Comparison of ENCODE assay signal across 13 cellular contexts in the genomic region with DNA sequence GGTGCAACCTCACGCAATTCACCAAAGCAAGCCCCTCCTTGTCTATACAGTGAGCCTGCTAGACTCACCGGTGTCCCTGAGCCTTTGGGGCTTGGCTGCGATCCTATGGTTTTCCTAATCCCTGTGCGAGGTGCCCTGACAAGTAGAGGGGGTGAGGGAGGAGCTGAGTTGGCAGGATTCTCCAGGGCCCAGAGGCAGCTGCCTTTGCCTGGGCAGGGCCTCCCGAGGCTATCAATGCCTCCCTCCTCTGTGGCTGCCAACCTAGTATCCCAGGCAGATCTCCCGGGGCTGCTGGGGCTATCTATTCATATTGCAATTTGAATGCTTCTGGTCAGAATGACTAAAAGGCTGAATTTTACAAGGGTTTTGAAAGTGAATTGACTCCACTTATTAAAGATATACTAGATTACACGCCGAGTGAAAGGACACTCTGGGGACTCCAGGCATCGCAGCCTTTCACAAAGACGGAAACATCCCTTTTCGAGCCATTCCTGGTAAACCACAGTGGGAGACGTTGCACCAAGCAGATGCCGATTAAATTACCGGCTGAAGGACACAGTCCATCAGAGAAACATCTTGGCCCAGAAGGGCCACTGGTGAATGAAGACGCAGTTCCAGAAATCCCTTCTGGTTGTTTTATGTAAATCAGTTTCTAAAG. TPM values are rescaled to one million over a fixed set of nuclear protein-coding genes. Genes with fewer than 3 reads are reported as not detected.
DNase-seq lines count a peak whose midpoint lies in the region; ATAC-seq and TF ChIP-seq lines count a peak whose summit lies in the region.
"Had no signal": no experiment of that assay in that cellular context is flagged by ENCODE, and none has a peak within 500 bp of the region (broad histone marks: within the 10 kb centered on the region; RNA-seq: fewer than 3 reads in every experiment).

No MANE protein-coding gene starts in this region.

- H2BK12ac ChIP-seq in mesenchymal stem cell (ENCODE audit: low read length in 2 of 2): no peak overlapping the region

- H3K23ac ChIP-seq in mesenchymal stem cell (ENCODE audit: low read length in 2 of 2): no peak overlapping the region

- H4K20me1 ChIP-seq in mammary epithelial cell (ENCODE audit: insufficient read depth, low read length): no peaks in the 10 kb centered on the region

- H2BK15ac ChIP-seq in mesenchymal stem cell (ENCODE audit: low read depth, poor library complexity, severe bottlenecking): no peak overlapping the region

- H2AK5ac ChIP-seq in mesenchymal stem cell (ENCODE audit: low read length, severe bottlenecking): no peak overlapping the region

- TF ChIP-seq CTCF in left ventricle myocardium inferior (IDR thresholded peaks at IDR 0.05; ENCODE audit: borderline replicate concordance) (no peak), mammary epithelial cell (conservative IDR thresholded peaks at IDR 0.05 in 1 of 2, IDR thresholded peaks at IDR 0.05 in 1 of 2; ENCODE audit: extremely low read depth in 1 of 2, insufficient read depth in 1 of 2, low read depth in 1 of 2, low read length in 2 of 2) (peak in 1 of 2 donors; percentile 46), upper lobe of right lung (IDR thresholded peaks at IDR 0.05) (no peak)

- intact Hi-C loops in right cardiac atrium (cut with DNase I): no loop called here
- intact Hi-C loops in left ventricle myocardium inferior (cut with micrococcal nuclease): no loop called here
- intact Hi-C loops in mammary epithelial cell (cut with micrococcal nuclease): loop anchor here (1.0 kb wide), 4 partner anchors 8 to 94 kb away; partner anchors contain the start of gene KIAA0753
- intact Hi-C loops in upper lobe of right lung (cut with DNase I): no loop called here

- H3K9ac ChIP-seq in mammary epithelial cell (ENCODE audit: insufficient read depth, low read length): peak overlapping the region; percentile 56
- no peak overlapping the region for H3K9ac ChIP-seq in mesenchymal stem cell (ENCODE audit: low read length)

- BruUV-seq in mammary epithelial cell (replicated peaks; lab: Mats Ljungman, UMichigan): TSS peak; percentile 69

- no peak for DNase-seq in right cardiac atrium
- no peak for DNase-seq in left ventricle myocardium inferior
- peak; percentile 91 for DNase-seq in mammary epithelial cell
- peak; percentile 19 for DNase-seq in mesenchymal stem cell
- DNase-seq in upper lobe of right lung: peak; percentile 77
- no peak for DNase-seq in COR-L47 (lab: John Stamatoyannopoulos, UW)
- DNase-seq: activated T-cell treated with anti-CD3 and anti-CD28 coated beads, Interleukin-2, amount 50 U/mL, for 24 hours; AML-193; brain microvascular endothelial cell; thyroid gland had no signal

- H3K79me1 ChIP-seq in mesenchymal stem cell (replicated peaks; ENCODE audit: low read length, poor library complexity, severe bottlenecking): no peaks in the 10 kb centered on the region

- no peak overlapping the region for H2BK5ac ChIP-seq in mesenchymal stem cell (ENCODE audit: low read depth, low read length, poor library complexity, severe bottlenecking)

- no peaks in the 10 kb centered on the region for H3K27me3 ChIP-seq in right cardiac atrium (ENCODE audit: control insufficient read depth, insufficient read depth)
- H3K27me3 ChIP-seq in left ventricle myocardium inferior (ENCODE audit: low read depth): peaks cover 41% of the 10 kb centered on the region
- H3K27me3 ChIP-seq in mammary epithelial cell (ENCODE audit: insufficient read depth, low read length): no peaks in the 10 kb centered on the region
- peaks cover 0 to 10% of the 10 kb centered on the region in 2 experiments for H3K27me3 ChIP-seq in mesenchymal stem cell (ENCODE audit: control insufficient read depth in 1 of 2, insufficient read depth in 1 of 2, low read length in 2 of 2)
- H3K27me3 ChIP-seq in upper lobe of right lung: no peaks in the 10 kb centered on the region
- H3K27me3 ChIP-seq: brain microvascular endothelial cell, thyroid gland had no signal

- H3K14ac ChIP-seq in mesenchymal stem cell (ENCODE audit: low read length in 2 of 2): no peak overlapping the region

- H3K4me1 ChIP-seq in right cardiac atrium (ENCODE audit: control insufficient read depth, insufficient read depth, low read length): no peaks in the 10 kb centered on the region
- H3K4me1 ChIP-seq in left ventricle myocardium inferior: no peaks in the 10 kb centered on the region
- H3K4me1 ChIP-seq in mammary epithelial cell (ENCODE audit: insufficient read depth, low read length): peaks cover 16% of the 10 kb centered on the region
- H3K4me1 ChIP-seq in mesenchymal stem cell (ENCODE audit: control insufficient read depth, insufficient read depth, low read depth, low read length): peaks cover 10% of the 10 kb centered on the region
- H3K4me1 ChIP-seq in upper lobe of right lung: no peaks in the 10 kb centered on the region
- H3K4me1 ChIP-seq: thyroid gland had no signal

- in situ Hi-C loops in mammary epithelial cell (cut with MboI; ENCODE audit: low sequenced_read_pairs in 2 of 2): no loop called here

- H3K27ac ChIP-seq in right cardiac atrium (ENCODE audit: low read length): no peak overlapping the region
- H3K27ac ChIP-seq in left ventricle myocardium inferior (replicated peaks): no peak overlapping the region
- H3K27ac ChIP-seq in mammary epithelial cell (ENCODE audit: insufficient read depth, low read depth, low read length): peak overlapping the region; percentile 62
- no peak overlapping the region for H3K27ac ChIP-seq in mesenchymal stem cell (ENCODE audit: low read length, poor library complexity, severe bottlenecking)
- peak overlapping the region; percentile 55 for H3K27ac ChIP-seq in upper lobe of right lung
- H3K27ac ChIP-seq: brain microvascular endothelial cell, thyroid gland had no signal

- dilution Hi-C loops in mammary epithelial cell (cut with HindIII; ENCODE audit: low sequenced_read_pairs): no loop called here

- H2AFZ ChIP-seq in mammary epithelial cell (ENCODE audit: low read depth, low read length) (peak overlapping the region; percentile 83), mesenchymal stem cell (ENCODE audit: low read depth, low read length) (no peak overlapping the region)

- no peak overlapping the region for H3K4me3 ChIP-seq in right cardiac atrium (ENCODE audit: low read length)
- H3K4me3 ChIP-seq in left ventricle myocardium inferior: no peak overlapping the region
- peak overlapping the region in 2 of 3 experiments; percentile 27 to 43 for H3K4me3 ChIP-seq in mammary epithelial cell (replicated peaks in 1 of 3; ENCODE audit: insufficient read depth in 1 of 3, low read depth in 2 of 3, low read length in 3 of 3)
- H3K4me3 ChIP-seq in mesenchymal stem cell (ENCODE audit: insufficient read depth in 1 of 2, low read depth in 1 of 2, low read length in 2 of 2): no peak overlapping the region
- no peak overlapping the region for H3K4me3 ChIP-seq in upper lobe of right lung
- H3K4me3 ChIP-seq: thyroid gland had no signal

- peak overlapping the region; percentile 80 for H3K4me2 ChIP-seq in mammary epithelial cell (ENCODE audit: insufficient read depth, low read depth, low read length)
- H3K4me2 ChIP-seq in mesenchymal stem cell (ENCODE audit: low read length, poor library complexity, severe bottlenecking): no peak overlapping the region

- H2BK120ac ChIP-seq in mesenchymal stem cell (ENCODE audit: low read depth, low read length): no peak overlapping the region

- no peaks in the 10 kb centered on the region for H3K79me2 ChIP-seq in mammary epithelial cell (ENCODE audit: insufficient read depth, low read length)

- peak; percentile 31 for ATAC-seq in right cardiac atrium
- peak; percentile 88 for ATAC-seq in upper lobe of right lung
- ATAC-seq in HG03175 (IDR thresholded peaks at IDR 0.05; ENCODE audit: unreplicated experiment): no peak
- ATAC-seq in HG02981 (IDR thresholded peaks at IDR 0.05; ENCODE audit: unreplicated experiment): no peak
- ATAC-seq: HepG2 had no signal

- no peaks in the 10 kb centered on the region for H3K36me3 ChIP-seq in left ventricle myocardium inferior
- no peaks in the 10 kb centered on the region for H3K36me3 ChIP-seq in mammary epithelial cell (ENCODE audit: insufficient read depth, low read length)
- peaks cover 0 to 3% of the 10 kb centered on the region in 2 experiments for H3K36me3 ChIP-seq in mesenchymal stem cell (ENCODE audit: control insufficient read depth in 1 of 2, insufficient read depth in 2 of 2, low read depth in 1 of 2, low read length in 2 of 2)
- no peaks in the 10 kb centered on the region for H3K36me3 ChIP-seq in upper lobe of right lung
- H3K36me3 ChIP-seq: brain microvascular endothelial cell, thyroid gland had no signal

- no peak overlapping the region for H4K8ac ChIP-seq in mesenchymal stem cell (ENCODE audit: low read length)

- H3K9me3 ChIP-seq in right cardiac atrium (ENCODE audit: control insufficient read depth, low read length): no peaks in the 10 kb centered on the region
- no peaks in the 10 kb centered on the region for H3K9me3 ChIP-seq in left ventricle myocardium inferior (replicated peaks)
- no peaks in the 10 kb centered on the region for H3K9me3 ChIP-seq in mammary epithelial cell (replicated peaks; ENCODE audit: insufficient read depth, low read length)
- H3K9me3 ChIP-seq in mesenchymal stem cell (ENCODE audit: control insufficient read depth, low read length): no peaks in the 10 kb centered on the region
- no peaks in the 10 kb centered on the region for H3K9me3 ChIP-seq in upper lobe of right lung
- H3K9me3 ChIP-seq: thyroid gland had no signal

- no peak overlapping the region for H4K91ac ChIP-seq in mesenchymal stem cell (ENCODE audit: low read length)

- WGBS in right cardiac atrium: 61% methylated on average over 15 of the region's 15 CpGs
- WGBS in mammary epithelial cell (ENCODE audit: low coverage, missing lambda C conversion rate): 2% methylated on average over 13 of the region's 15 CpGs
- 72% methylated on average over 15 of the region's 15 CpGs for WGBS in mesenchymal stem cell

- H3K4ac ChIP-seq in mesenchymal stem cell (ENCODE audit: low read depth in 1 of 2, low read length in 2 of 2): no peak overlapping the region

- no peak overlapping the region for H3K18ac ChIP-seq in mesenchymal stem cell (ENCODE audit: low read depth in 1 of 2, low read length in 2 of 2)

- CTCF ChIA-PET in mammary epithelial cell (lab: Charles Lee; ENCODE audit: low non-redundant PET): interaction anchor here (0.6 kb wide), 1 partner anchor 95 kb away, joined by 3 read pairs; no protein-coding TSS in a partner anchor

RNA-seq across cellular contexts. Expression of gene PITPNM3, which starts 11.3 kb away (rescaled TPM):
- total RNA-seq in right cardiac atrium (1 to 10 TPM in 3 of 4 donors, under 1 TPM in 1; 0.95 to 3.4 (median 2.4) TPM), left ventricle myocardium inferior (0.36 TPM), mammary epithelial cell (10 to 100 TPM; 13.3 to 16.5 TPM), upper lobe of right lung (15.6 TPM)
- polyA plus RNA-seq in right cardiac atrium (3.0 TPM), mammary epithelial cell (8.2 TPM)
- 24.1 TPM for polyA minus RNA-seq in mammary epithelial cell
- 0.26 TPM for polyA plus RNA-seq in mesenchymal stem cell (2013, experiment 1 of 2)
- 0.25 TPM for polyA plus RNA-seq in mesenchymal stem cell (2013, experiment 2 of 2)

Comparison
In these comparisons a context has a peak if more than half of its experiments do, and no peak if none do; other contexts are left out.
1. ATAC-seq: peak in right cardiac atrium (2 of 2) and upper lobe of right lung (single experiment); none in HG03175 (single experiment) and HG02981 (single experiment).
2. DNase-seq: peak in mammary epithelial cell (single experiment), mesenchymal stem cell (single experiment) and upper lobe of right lung (single experiment); none in right cardiac atrium (0 of 3), left ventricle myocardium inferior (single experiment) and COR-L47 (single experiment).
3. H3K27ac ChIP-seq: peak in mammary epithelial cell (single experiment) and upper lobe of right lung (single experiment); none in right cardiac atrium (single experiment), left ventricle myocardium inferior (single experiment) and mesenchymal stem cell (single experiment).
4. H3K4me3 ChIP-seq: peak in mammary epithelial cell (2 of 3); none in right cardiac atrium (single experiment), left ventricle myocardium inferior (single experiment), mesenchymal stem cell (0 of 2) and upper lobe of right lung (single experiment).